12 cellular contexts compared by ENCODE assay signal in the genomic region with DNA sequence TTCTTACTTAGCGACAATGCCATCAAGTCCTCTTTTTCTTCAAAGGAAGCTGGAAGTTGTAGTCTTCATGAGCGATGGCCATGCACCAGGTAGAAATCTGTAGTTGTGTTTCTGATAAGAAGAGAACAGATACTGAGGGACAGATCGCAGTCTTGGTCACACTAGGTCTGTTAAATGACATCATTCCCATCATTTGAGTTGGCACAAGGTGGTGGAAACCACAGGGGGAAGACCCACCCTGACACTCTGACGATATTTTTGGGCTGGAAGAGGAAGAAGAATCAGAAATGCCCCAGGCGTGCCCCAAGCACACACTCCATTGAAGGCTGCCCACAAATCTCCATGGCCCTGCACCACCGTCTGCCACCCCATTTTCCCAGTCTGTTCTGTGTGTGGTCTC.
DNase-seq lines count a peak whose midpoint lies in the region; ATAC-seq and TF ChIP-seq lines count a peak whose summit lies in the region.
"Had no signal": no experiment of that assay in that cellular context is flagged by ENCODE, and none has a peak within 500 bp of the region (broad histone marks: within the 10 kb centered on the region; RNA-seq: fewer than 3 reads in every experiment).

No MANE protein-coding gene starts in this region.

- no peaks in the 10 kb centered on the region for H3K36me3 Mint-ChIP-seq in MCF 10A (ENCODE audit: insufficient read depth, unreplicated experiment)
- H3K36me3 Mint-ChIP-seq: activated naive CD4-positive, alpha-beta T cell treated with anti-CD3 and anti-CD28 coated beads, Interleukin-2, amount 50 U/mL, for 24 hours; CD14-positive monocyte had no signal

- intact Hi-C loops in MCF 10A (cut with micrococcal nuclease) = no loop called here

- BruUV-seq in MCF 10A (replicated peaks; lab: Mats Ljungman, UMichigan) = no TSS peak

- no peaks in the 10 kb centered on the region for H3K4me1 Mint-ChIP-seq in MCF 10A (ENCODE audit: insufficient read depth, unreplicated experiment)
- H3K4me1 Mint-ChIP-seq: activated naive CD4-positive, alpha-beta T cell treated with anti-CD3 and anti-CD28 coated beads, Interleukin-2, amount 50 U/mL, for 24 hours had no signal

- H3K27ac Mint-ChIP-seq in MCF 10A (ENCODE audit: low read depth, unreplicated experiment) = no peak overlapping the region
- H3K27ac Mint-ChIP-seq: activated naive CD4-positive, alpha-beta T cell treated with anti-CD3 and anti-CD28 coated beads, Interleukin-2, amount 50 U/mL, for 24 hours; CD14-positive monocyte had no signal

- POLR2A ChIA-PET in MCF 10A (lab: Yijun Ruan, JAX) = no interaction called here

- CTCF ChIA-PET in MCF 10A (lab: Yijun Ruan, JAX) = interaction anchor here (0.6 kb wide), 1 partner anchor 44 kb away, joined by 3 read pairs; no protein-coding TSS in a partner anchor

- DNase-seq in MCF 10A (ENCODE audit: unreplicated experiment) (no peak), ACHN (no peak), NCI-H2227 treated with DMSO at 0.1 percent for 48 hours (lab: John Stamatoyannopoulos, UW) (no peak)
- no peak for DNase-seq in stimulated activated CD4-positive, alpha-beta T cell treated with anti-CD3 and anti-CD28 coated beads, Interleukin-2, amount 100 ng/mL, for 24 hours
- DNase-seq: GF-D8, tibial artery had no signal

- H3K27me3 Mint-ChIP-seq in MCF 10A (ENCODE audit: insufficient read depth, unreplicated experiment) = no peaks in the 10 kb centered on the region

- ATAC-seq in GM18499 (IDR thresholded peaks at IDR 0.05; ENCODE audit: insufficient read depth, unreplicated experiment) (peak; percentile 71), GM18873 (IDR thresholded peaks at IDR 0.05; ENCODE audit: low FRiP score, unreplicated experiment) (peak; percentile 91), HG02642 (IDR thresholded peaks at IDR 0.05; ENCODE audit: poor library complexity, unreplicated experiment) (peak; percentile 52), HG03460 (IDR thresholded peaks at IDR 0.05; ENCODE audit: unreplicated experiment) (peak; percentile 76)

- no peak overlapping the region for H3K4me3 Mint-ChIP-seq in MCF 10A (ENCODE audit: unreplicated experiment)
- H3K4me3 Mint-ChIP-seq: activated naive CD4-positive, alpha-beta T cell treated with anti-CD3 and anti-CD28 coated beads, Interleukin-2, amount 50 U/mL, for 24 hours; CD14-positive monocyte had no signal

- in situ Hi-C loops in ACHN (cut with HindIII; ENCODE audit: low pct_ligation_motif_present, low pct_unique_long_range_greater_than_20kb, low sequenced_read_pairs) = no loop called here

- H3K9me3 Mint-ChIP-seq in MCF 10A (ENCODE audit: unreplicated experiment) = no peaks in the 10 kb centered on the region
- H3K9me3 Mint-ChIP-seq: activated naive CD4-positive, alpha-beta T cell treated with anti-CD3 and anti-CD28 coated beads, Interleukin-2, amount 50 U/mL, for 24 hours had no signal

- TF ChIP-seq CTCF in MCF 10A (IDR thresholded peaks at IDR 0.05; ENCODE audit: unreplicated experiment) = no peak
